8 cellular contexts compared by ENCODE assay signal in the genomic region with DNA sequence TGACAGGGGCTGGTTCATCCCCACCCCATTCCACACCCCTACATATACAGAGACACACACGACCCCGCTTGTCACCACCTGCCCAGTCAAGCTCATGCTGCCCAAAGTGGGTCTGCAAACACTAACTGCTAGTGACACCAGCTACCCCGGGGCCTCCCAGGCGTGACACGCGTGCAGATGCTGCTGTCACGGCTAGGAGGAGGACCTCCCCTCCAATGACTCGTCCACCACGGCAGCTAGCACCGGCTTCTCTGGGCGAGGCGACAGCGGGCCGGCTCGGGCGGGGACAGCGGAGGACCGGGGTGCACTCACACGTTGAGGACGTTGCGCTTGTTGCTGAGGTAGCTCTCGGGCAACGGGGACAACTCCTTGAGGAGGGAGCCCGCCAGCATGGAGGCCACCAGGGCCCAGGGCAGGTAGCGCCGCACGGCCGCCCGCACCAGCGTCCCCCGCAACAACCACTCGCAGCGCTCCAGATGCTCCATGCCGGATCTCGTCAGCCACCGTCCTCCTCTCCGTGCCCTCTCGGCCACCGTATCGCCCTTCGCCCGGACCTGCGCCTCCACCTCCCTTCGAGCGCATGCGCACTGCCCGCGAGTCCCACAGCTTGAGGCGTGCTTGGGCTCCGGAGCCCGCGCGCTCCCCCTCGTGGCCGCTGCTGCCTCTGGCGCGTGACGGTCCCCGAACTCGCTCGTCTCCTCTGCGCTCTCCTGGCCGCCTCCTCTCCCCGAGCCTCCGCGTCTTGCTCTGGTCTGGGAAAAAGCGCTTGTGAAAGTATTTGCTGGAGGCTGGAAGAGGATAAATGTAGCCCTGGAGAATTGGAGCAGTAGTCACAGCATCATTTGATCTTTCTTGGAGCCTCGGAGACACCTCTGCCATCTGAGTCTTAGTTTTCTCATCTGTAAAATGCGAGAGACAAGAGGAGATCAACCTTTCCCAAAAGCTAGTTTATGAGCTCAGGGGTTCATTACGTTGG. TPM values are rescaled to one million over a fixed set of nuclear protein-coding genes. Genes with fewer than 3 reads are reported as not detected.
DNase-seq lines count a peak whose midpoint lies in the region; ATAC-seq, FAIRE-seq and TF ChIP-seq lines count a peak whose summit lies in the region.

Gene FITM2, minus strand, starts transcription at position 539 of the 976 bp plus-strand sequence. Its CDS starts 54 bp downstream, at position 485.

- POLR2A ChIA-PET in naive thymus-derived CD8-positive, alpha-beta T cell (lab: Charles Lee) = interaction anchor here (0.7 to 7.2 kb wide), 7 partner anchors 12 to 853 kb away, joined by 3 to 145 read pairs (median 6); partner anchors contain the start of genes OSER1, SRSF6 and TTPAL

- no peaks in the 10 kb centered on the region for H4K20me1 ChIP-seq in GM23248 (ENCODE audit: insufficient read depth)

- H3K4me1 ChIP-seq in GM23248 (ENCODE audit: insufficient read depth) = 0 out of 2 replicates have a peak, but pooled peaks cover 4% of the 10 kb centered on the region

- peaks cover 19% of the 10 kb centered on the region; the same call in 1 of the 2 replicates for H3K79me2 ChIP-seq in GM23248 (ENCODE audit: insufficient read depth)

- peaks cover 0 to 8% (median 4%) of the 10 kb centered on the region in 3 donors for H3K36me3 Mint-ChIP-seq in naive thymus-derived CD8-positive, alpha-beta T cell
- H3K36me3 Mint-ChIP-seq in stimulated activated naive B cell treated with anti-CD40 and anti-IgM and Interleukin-4, amounts not matched to agents 10 μg/mL and 1 μg/mL and 100 μg/mL, for 72 hours = peaks cover 6 to 11% of the 10 kb centered on the region in 2 donors

- H3K9me3 ChIP-seq in GM23248 (ENCODE audit: low read depth) = no peaks in the 10 kb centered on the region

- no peaks in the 10 kb centered on the region for H3F3A ChIP-seq in GM23248 (ENCODE audit: insufficient read depth)

- in situ Hi-C loops in GM23248 (cut with MboI) = loop anchor here (10.0 kb wide), 1 partner anchor 196 kb away; no protein-coding TSS in a partner anchor

- no peaks in the 10 kb centered on the region for H3K9me3 Mint-ChIP-seq in naive thymus-derived CD8-positive, alpha-beta T cell
- no peaks in the 10 kb centered on the region for H3K9me3 Mint-ChIP-seq in stimulated activated naive B cell treated with anti-CD40 and anti-IgM and Interleukin-4, amounts not matched to agents 10 μg/mL and 1 μg/mL and 100 μg/mL, for 72 hours

- H3K36me3 ChIP-seq in GM23248 (ENCODE audit: low read depth) = no peaks in the 10 kb centered on the region

- WGBS in GM23248 (ENCODE audit: low coverage in 1 of 2, low lambda C conversion rate in 2 of 2, missing lambda C conversion rate in 2 of 2), 2 experiments = 3% methylated on average over 64 to 65 of the region's 70 CpGs

- peak within 1 kb of the TSS; percentile 86 to 99 (median 94) for H3K27ac Mint-ChIP-seq in naive thymus-derived CD8-positive, alpha-beta T cell
- peak within 1 kb of the TSS; percentile 97 for H3K27ac Mint-ChIP-seq in stimulated activated naive B cell treated with anti-CD40 and anti-IgM and Interleukin-4, amounts not matched to agents 10 μg/mL and 1 μg/mL and 100 μg/mL, for 72 hours

- H3K4me3 ChIP-seq in GM23248 (peak within 1 kb of the TSS; percentile 81), fibroblast of mammary gland (ENCODE audit: control insufficient read depth, low read depth, low read length) (peak within 1 kb of the TSS; percentile 97)

- peak within 1 kb of the TSS; percentile 89 for H3K4me2 ChIP-seq in GM23248 (ENCODE audit: unreplicated experiment)

- peaks cover 0 to 4% (median 0%) of the 10 kb centered on the region in 5 donors for H3K27me3 Mint-ChIP-seq in naive thymus-derived CD8-positive, alpha-beta T cell
- no peaks in the 10 kb centered on the region for H3K27me3 Mint-ChIP-seq in stimulated activated naive B cell treated with anti-CD40 and anti-IgM and Interleukin-4, amounts not matched to agents 10 μg/mL and 1 μg/mL and 100 μg/mL, for 72 hours

- peaks cover 22 to 37% (median 29%) of the 10 kb centered on the region in 4 donors for H3K4me1 Mint-ChIP-seq in naive thymus-derived CD8-positive, alpha-beta T cell
- peaks cover 16 to 26% of the 10 kb centered on the region in 2 donors for H3K4me1 Mint-ChIP-seq in stimulated activated naive B cell treated with anti-CD40 and anti-IgM and Interleukin-4, amounts not matched to agents 10 μg/mL and 1 μg/mL and 100 μg/mL, for 72 hours

- peak; percentile 93 to 94 for ATAC-seq in naive thymus-derived CD8-positive, alpha-beta T cell
- ATAC-seq in stimulated activated naive B cell treated with anti-CD40 and anti-IgM and Interleukin-4, amounts not matched to agents 10 μg/mL and 1 μg/mL and 100 μg/mL, for 72 hours (replicated peaks) = peak; percentile 92

- peak; percentile 97 for DNase-seq in EH (ENCODE audit: low read depth)
- peak; percentile 97 for DNase-seq in GM23248
- DNase-seq in Kasumi-1 (lab: John Stamatoyannopoulos, UW) = peak; percentile 86 to 87
- peak; percentile 90 for DNase-seq in RCC 7860 (ENCODE audit: low spot score)
- DNase-seq in activated T-helper 1 cell treated with anti-CD3 and anti-CD28 coated beads, Interleukin-2, amount 50 U/mL, for 16 hours (ENCODE audit: low read depth in 1 of 2, low spot score in 1 of 2) = peak; percentile 96 to 98
- peak; percentile 97 for DNase-seq in fibroblast of mammary gland (ENCODE audit: low read depth)
- peak; percentile 97 to 100 (median 98) for DNase-seq in naive thymus-derived CD8-positive, alpha-beta T cell
- peak; percentile 98 for DNase-seq in stimulated activated naive B cell treated with anti-CD40 and anti-IgM and Interleukin-4, amounts not matched to agents 10 μg/mL and 1 μg/mL and 100 μg/mL, for 72 hours

- no peak for FAIRE-seq in RCC 7860 (lab: Jason Lieb, UNC)

- peak within 1 kb of the TSS; percentile 31 for H3K27ac ChIP-seq in GM23248

- no peaks in the 10 kb centered on the region for H3K27me3 ChIP-seq in GM23248 (replicated peaks; ENCODE audit: insufficient read depth)

- H3K4me3 Mint-ChIP-seq in naive thymus-derived CD8-positive, alpha-beta T cell = peak within 1 kb of the TSS; percentile 87 to 98 (median 94)
- peak within 1 kb of the TSS; percentile 88 to 97 for H3K4me3 Mint-ChIP-seq in stimulated activated naive B cell treated with anti-CD40 and anti-IgM and Interleukin-4, amounts not matched to agents 10 μg/mL and 1 μg/mL and 100 μg/mL, for 72 hours

- H3K9ac ChIP-seq in GM23248 = peak within 1 kb of the TSS; percentile 73

- no peaks in the 10 kb centered on the region for H3K9me2 ChIP-seq in GM23248 (ENCODE audit: insufficient read depth)

- peak within 1 kb of the TSS; percentile 97 for H2AFZ ChIP-seq in GM23248

- TF ChIP-seq CTCF in fibroblast of mammary gland (conservative IDR thresholded peaks at IDR 0.05; ENCODE audit: control insufficient read depth, insufficient read depth, low read depth, low read length) = peak; percentile 58

RNA-seq across cellular contexts. Expression of gene FITM2, which starts in this region (rescaled TPM):
- total RNA-seq in GM23248 (2014; rRNA removed; shearing (Covaris generic)) = 8.9 and 9.9 TPM in 2 replicates
- 6.5 and 7.1 TPM in 2 replicates for polyA plus RNA-seq in GM23248 (2016; fragmentation: Nextera tagmentation; extraction: Ambion mirVana)
- 1 to 10 TPM; 7.1 to 8.1 TPM for total RNA-seq in naive thymus-derived CD8-positive, alpha-beta T cell
- polyA plus RNA-seq in naive thymus-derived CD8-positive, alpha-beta T cell = 1 to 10 TPM in 2 of 3 donors, under 1 TPM in 1; 0.72 to 2.4 (median 1.2) TPM

Comparison
In these comparisons a context has a peak if more than half of its experiments do, and no peak if none do; other contexts are left out.
1. Peak in every context shown above with its lines: DNase-seq, ATAC-seq, H3K4me3 ChIP-seq and H3K27ac ChIP-seq.